31 cellular contexts compared by ENCODE assay signal in genomic region chr1:2906620-2907019, GRCh38.
"Had no signal": no experiment of that assay in that cellular context is flagged by ENCODE, and none has a peak within 500 bp of the region (broad histone marks: within the 10 kb centered on the region; RNA-seq: fewer than 3 reads in every experiment).

No MANE protein-coding gene starts in this region.

- H3K4me3 ChIP-seq: MG63 had no signal

- DNase-seq: Karpas-422, Kasumi-1, MG63, MM.1S, MV-4-11, NCI-H1048, NCI-H1092, NCI-H1092 treated with DMSO at 0.1 percent for 48 hours, NCI-H1417 treated with DMSO at 0.1 percent for 48 hours, NCI-H1436, NCI-H1436 treated with DMSO at 0.1 percent for 48 hours, NCI-H146, NCI-H1694, NCI-H1694 treated with DMSO at 0.1 percent for 48 hours, NCI-H187, NCI-H187 treated with DMSO at 0.1 percent for 48 hours, NCI-H1930, NCI-H2029, NCI-H2029 treated with DMSO at 0.1 percent for 48 hours, NCI-H2081, NCI-H2081 treated with DMSO at 0.1 percent for 48 hours, NCI-H2107, NCI-H2171, NCI-H2171 treated with DMSO at 0.1 percent for 48 hours, NCI-H2227 treated with DMSO at 0.1 percent for 48 hours, NCI-H226, NCI-H345, NCI-H446, NCI-H446 treated with DMSO at 0.1 percent for 48 hours, NCI-H510A, NCI-H510A treated with DMSO at 0.1 percent for 48 hours had no signal

- H3K36me3 ChIP-seq: MG63 had no signal

- H3K9me3 ChIP-seq: MG63 had no signal
